1 cellular context compared by ENCODE assay signal in the genomic region with DNA sequence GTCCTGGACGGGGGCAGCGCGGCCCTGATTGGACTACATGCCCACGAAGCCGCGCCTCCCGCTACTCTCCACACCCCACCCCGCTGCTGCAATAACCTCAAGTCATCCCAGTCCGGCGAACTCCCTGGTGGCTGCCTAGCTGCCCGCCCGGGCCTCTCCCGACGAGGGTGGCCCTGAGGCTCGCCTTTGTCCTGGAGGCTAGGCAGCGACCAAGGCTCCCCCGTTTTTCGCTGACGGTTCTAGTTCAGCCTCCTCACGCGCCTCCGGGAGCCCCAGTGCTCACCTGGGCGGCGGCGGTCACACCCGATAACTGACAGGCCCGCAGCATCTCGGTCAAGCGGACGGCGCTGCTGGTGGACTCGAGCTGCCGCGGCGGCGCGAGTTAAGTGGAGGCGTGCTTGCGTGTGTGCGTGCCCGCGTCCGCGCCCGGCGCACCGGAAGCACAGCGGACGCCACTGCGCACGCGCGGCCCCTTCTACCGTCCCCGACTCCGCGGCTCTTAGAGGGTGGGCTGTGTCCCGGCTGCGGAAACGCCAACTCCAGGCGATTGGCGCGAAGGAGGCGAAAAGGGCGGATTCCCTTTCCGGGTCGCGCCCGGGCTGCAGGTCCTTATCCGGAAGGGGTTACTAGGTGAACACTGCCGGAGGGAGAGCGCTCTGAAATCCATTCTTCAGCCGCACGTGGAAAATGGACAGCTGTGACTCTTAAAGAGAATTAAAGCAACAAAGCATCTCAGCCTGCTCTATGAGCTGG.
A peak's percentile ranks its signal among the peaks of the same experiment; 100 is the strongest.
TF ChIP-seq lines count a peak whose summit lies in the region.

Gene IMMT (minus strand): TSS at position 408 of the 753 bp plus-strand sequence. CDS start 80 bp downstream, at position 328.

TF ChIP-seq in HepG2, 621 proteins besides CTCF, POLR2A, EP300 and RAD21 (continued from another document and continues in another):
- peak; percentile 91; the same call in 1 of the 2 replicates for TF ChIP-seq ZNF563 (CRISPR knock-in tag; IDR thresholded peaks at IDR 0.05)
- peak; percentile 60; the same call in 1 of the 2 replicates for TF ChIP-seq ZBTB46 (CRISPR knock-in tag; IDR thresholded peaks at IDR 0.05; ENCODE audit: borderline replicate concordance)
- peak; percentile 66 for TF ChIP-seq U2AF1 (optimal IDR thresholded peaks at IDR 0.05; ENCODE audit: low read depth, low read length)
- no peak for TF ChIP-seq JARID2 (CRISPR knock-in tag; IDR thresholded peaks at IDR 0.05; ENCODE audit: insufficient replicate concordance)
- TF ChIP-seq ZNF136 (CRISPR knock-in tag; IDR thresholded peaks at IDR 0.05; ENCODE audit: low read depth): peak; percentile 66; the same call in 1 of the 2 replicates
- TF ChIP-seq, protein P1, sequence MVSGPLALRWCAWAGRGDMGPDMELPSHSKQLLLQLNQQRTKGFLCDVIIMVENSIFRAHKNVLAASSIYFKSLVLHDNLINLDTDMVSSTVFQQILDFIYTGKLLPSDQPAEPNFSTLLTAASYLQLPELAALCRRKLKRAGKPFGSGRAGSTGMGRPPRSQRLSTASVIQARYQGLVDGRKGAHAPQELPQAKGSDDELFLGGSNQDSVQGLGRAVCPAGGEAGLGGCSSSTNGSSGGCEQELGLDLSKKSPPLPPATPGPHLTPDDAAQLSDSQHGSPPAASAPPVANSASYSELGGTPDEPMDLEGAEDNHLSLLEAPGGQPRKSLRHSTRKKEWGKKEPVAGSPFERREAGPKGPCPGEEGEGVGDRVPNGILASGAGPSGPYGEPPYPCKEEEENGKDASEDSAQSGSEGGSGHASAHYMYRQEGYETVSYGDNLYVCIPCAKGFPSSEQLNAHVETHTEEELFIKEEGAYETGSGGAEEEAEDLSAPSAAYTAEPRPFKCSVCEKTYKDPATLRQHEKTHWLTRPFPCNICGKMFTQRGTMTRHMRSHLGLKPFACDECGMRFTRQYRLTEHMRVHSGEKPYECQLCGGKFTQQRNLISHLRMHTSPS (CRISPR knock-in tag; IDR thresholded peaks at IDR 0.05; ENCODE audit: low read depth): peak; percentile 36; the same call in 1 of the 2 replicates
- peak; percentile 98 for TF ChIP-seq DMAP1 (CRISPR knock-in tag; IDR thresholded peaks at IDR 0.05)
- TF ChIP-seq, protein P2, sequence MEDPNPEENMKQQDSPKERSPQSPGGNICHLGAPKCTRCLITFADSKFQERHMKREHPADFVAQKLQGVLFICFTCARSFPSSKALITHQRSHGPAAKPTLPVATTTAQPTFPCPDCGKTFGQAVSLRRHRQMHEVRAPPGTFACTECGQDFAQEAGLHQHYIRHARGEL (CRISPR knock-in tag; IDR thresholded peaks at IDR 0.05): peak; percentile 89; the same call in 1 of the 2 replicates
- TF ChIP-seq RARG (CRISPR knock-in tag; IDR thresholded peaks at IDR 0.05; ENCODE audit: low read depth): peak; percentile 89; the same call in 1 of the 2 replicates
- TF ChIP-seq FOXP1 (IDR thresholded peaks at IDR 0.05): no peak
- 0 out of 2 replicates have a peak, but pooled peaks have one; percentile 2 for TF ChIP-seq FOXP1 (CRISPR knock-in tag; IDR thresholded peaks at IDR 0.05)
- peak; percentile 81; the same call in 1 of the 2 replicates for TF ChIP-seq THAP8 (CRISPR knock-in tag; IDR thresholded peaks at IDR 0.05; ENCODE audit: borderline replicate concordance)
- TF ChIP-seq ZNF382 (CRISPR knock-in tag; IDR thresholded peaks at IDR 0.05; ENCODE audit: borderline replicate concordance): no peak
- TF ChIP-seq IRF2 (CRISPR knock-in tag; IDR thresholded peaks at IDR 0.05): peak; percentile 86
- TF ChIP-seq MTERF4 (CRISPR knock-in tag; IDR thresholded peaks at IDR 0.05): 0 out of 2 replicates have a peak, but pooled peaks have one; percentile 19
- TF ChIP-seq ADNP (CRISPR knock-in tag; IDR thresholded peaks at IDR 0.05): no peak
- TF ChIP-seq ZFP37 (CRISPR knock-in tag; IDR thresholded peaks at IDR 0.05; ENCODE audit: borderline replicate concordance): no peak; the same call in 1 of the 2 replicates
- peak; percentile 100 for TF ChIP-seq RBFOX2 (IDR thresholded peaks at IDR 0.05; ENCODE audit: low read depth, low read length)
- peak; percentile 96 for TF ChIP-seq ZNF431 (CRISPR knock-in tag; IDR thresholded peaks at IDR 0.05; ENCODE audit: borderline replicate concordance, low read depth)
- TF ChIP-seq ZKSCAN5 (CRISPR knock-in tag; IDR thresholded peaks at IDR 0.05): no peak
- peak; percentile 99; the same call in 1 of the 2 replicates for TF ChIP-seq ZSCAN31 (CRISPR knock-in tag; IDR thresholded peaks at IDR 0.05; ENCODE audit: low read depth)
- peak; percentile 69; the same call in 1 of the 2 replicates for TF ChIP-seq MIER3 (CRISPR knock-in tag; IDR thresholded peaks at IDR 0.05; ENCODE audit: borderline replicate concordance)
- peak; percentile 55; the same call in 1 of the 2 replicates for TF ChIP-seq ZBTB43 (CRISPR knock-in tag; conservative IDR thresholded peaks at IDR 0.05)
- 0 out of 2 replicates have a peak, but pooled peaks have one; percentile 22 for TF ChIP-seq HNF4A (CRISPR knock-in tag; IDR thresholded peaks at IDR 0.05)
- TF ChIP-seq KIAA2018 (CRISPR knock-in tag; IDR thresholded peaks at IDR 0.05; ENCODE audit: borderline replicate concordance): 0 out of 2 replicates have a peak, but pooled peaks have one; percentile 79
- TF ChIP-seq SMC3 (IDR thresholded peaks at IDR 0.05; ENCODE audit: low read length): no peak
- TF ChIP-seq GZF1 (CRISPR knock-in tag; IDR thresholded peaks at IDR 0.05): peak; percentile 23; the same call in 1 of the 2 replicates
- peak; percentile 93 for TF ChIP-seq ZNF619 (CRISPR knock-in tag; IDR thresholded peaks at IDR 0.05)
- peak; percentile 98; the same call in 1 of the 2 replicates for TF ChIP-seq PAWR (CRISPR knock-in tag; IDR thresholded peaks at IDR 0.05; ENCODE audit: borderline replicate concordance)
- TF ChIP-seq ZNF615 (CRISPR knock-in tag; IDR thresholded peaks at IDR 0.05; ENCODE audit: borderline replicate concordance): no peak; the same call in 1 of the 2 replicates
- peak; percentile 95 for TF ChIP-seq ELF1 (CRISPR knock-in tag; IDR thresholded peaks at IDR 0.05)
- peak; percentile 89 for TF ChIP-seq ZNF333 (CRISPR knock-in tag; IDR thresholded peaks at IDR 0.05; ENCODE audit: borderline replicate concordance)
- TF ChIP-seq CBFB (CRISPR knock-in tag; IDR thresholded peaks at IDR 0.05): no peak
- TF ChIP-seq GABPA (IDR thresholded peaks at IDR 0.05; ENCODE audit: low read depth, low read length): peak; percentile 94
- peak; percentile 94 for TF ChIP-seq GABPA (CRISPR knock-in tag; IDR thresholded peaks at IDR 0.05; ENCODE audit: low read depth)
- 0 out of 2 replicates have a peak, but pooled peaks have one; percentile 85 for TF ChIP-seq ZFYVE20 (CRISPR knock-in tag; IDR thresholded peaks at IDR 0.05; ENCODE audit: borderline replicate concordance, low read depth)
- peak; percentile 45; the same call in 1 of the 2 replicates for TF ChIP-seq ZFP41 (CRISPR knock-in tag; IDR thresholded peaks at IDR 0.05; ENCODE audit: borderline replicate concordance)
- peak; percentile 90; the same call in 1 of the 2 replicates for TF ChIP-seq SSRP1 (CRISPR knock-in tag; IDR thresholded peaks at IDR 0.05)
- TF ChIP-seq MATR3 (CRISPR knock-in tag; IDR thresholded peaks at IDR 0.05): no peak
- no peak for TF ChIP-seq NONO (IDR thresholded peaks at IDR 0.05)
- TF ChIP-seq NONO (CRISPR knock-in tag; conservative IDR thresholded peaks at IDR 0.05): peak; percentile 93
- TF ChIP-seq SOX5 (CRISPR knock-in tag; IDR thresholded peaks at IDR 0.05; ENCODE audit: borderline replicate concordance): peak; percentile 28; the same call in 1 of the 2 replicates
- peak; percentile 89 for TF ChIP-seq SRSF1 (optimal IDR thresholded peaks at IDR 0.05; ENCODE audit: low read depth, low read length)
- TF ChIP-seq NFKBIZ (CRISPR knock-in tag; IDR thresholded peaks at IDR 0.05): no peak; the same call in 1 of the 2 replicates
- no peak; the same call in 1 of the 2 replicates for TF ChIP-seq SNAPC5 (CRISPR knock-in tag; IDR thresholded peaks at IDR 0.05; ENCODE audit: borderline replicate concordance)
- peak; percentile 69; the same call in 1 of the 2 replicates for TF ChIP-seq CEBPB (IDR thresholded peaks at IDR 0.05; ENCODE audit: borderline replicate concordance, low read depth, low read length)
- TF ChIP-seq ZNF10 (CRISPR knock-in tag; IDR thresholded peaks at IDR 0.05; ENCODE audit: borderline replicate concordance, low read depth): no peak
- TF ChIP-seq ZNF24 (IDR thresholded peaks at IDR 0.05): 0 out of 2 replicates have a peak, but pooled peaks have one; percentile 8
- peak; percentile 91 for TF ChIP-seq CCDC6 (CRISPR knock-in tag; IDR thresholded peaks at IDR 0.05)
